In the genomic region with DNA sequence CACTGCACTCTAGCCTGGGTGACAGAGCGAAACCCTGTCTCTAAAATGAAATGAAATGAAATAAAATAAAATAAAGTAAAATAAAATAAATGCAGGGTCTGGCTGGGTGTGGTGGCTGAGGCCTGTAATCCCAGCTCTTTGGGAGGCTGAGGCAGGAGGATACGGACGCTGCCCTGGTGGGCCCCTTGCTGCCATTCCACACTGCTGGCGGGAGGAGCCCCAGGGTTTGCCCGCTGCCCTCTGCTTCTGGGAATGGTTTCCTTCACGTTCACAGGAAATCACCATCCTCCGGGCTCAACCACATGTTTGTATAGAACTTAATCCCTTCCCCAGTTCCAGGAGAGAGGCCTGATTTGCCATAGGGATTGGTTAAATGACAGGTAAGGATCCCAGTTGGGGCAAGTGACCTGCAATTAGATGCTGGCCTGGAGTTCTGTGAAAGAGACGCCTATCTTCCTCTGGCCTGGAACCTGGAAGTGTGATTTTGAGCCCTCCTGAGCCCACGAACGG, we compare ENCODE assay signal across 22 cellular contexts.
"Had no signal": no experiment of that assay in that cellular context is flagged by ENCODE, and none has a peak within 500 bp of the region (broad histone marks: within the 10 kb centered on the region; RNA-seq: fewer than 3 reads in every experiment).

No MANE protein-coding gene starts in this region.

- DNase-seq: activated CD4-positive, alpha-beta T cell treated with anti-CD3 and anti-CD28 coated beads for 48 hours; activated CD4-positive, alpha-beta T cell treated with anti-CD3 and anti-CD28 coated beads, Interleukin-2, amount 50 U/mL, for 48 hours; activated CD4-positive, CD25-positive, alpha-beta regulatory T cell treated with anti-CD3 and anti-CD28 coated beads, Interleukin-2, amount 50 U/mL, for 72 hours; activated CD8-positive, alpha-beta memory T cell treated with anti-CD3 and anti-CD28 coated beads, Interleukin-2, amount 10 ng/mL, durations not matched to agents 7 days and 5 days; activated gamma-delta T cell; activated naive CD4-positive, alpha-beta T cell treated with anti-CD3 and anti-CD28 coated beads for 36 hours; activated T-cell treated with anti-CD3 and anti-CD28 coated beads, Interleukin-2, amount 50 U/mL, for 24 hours; Karpas-422; MM.1S; NCI-H1436; NCI-H1694 treated with DMSO at 0.1 percent for 48 hours; NCI-H2171; NCI-H526; PC-9; SHP77 treated with DMSO at 0.1 percent for 48 hours; T-helper 17 cell; T-helper 9 cell had no signal

- FAIRE-seq: astrocyte, K562 had no signal

- ATAC-seq: activated CD8-positive, alpha-beta memory T cell treated with anti-CD3 and anti-CD28 coated beads, Interleukin-2, amount 10 ng/mL, durations not matched to agents 7 days and 5 days; T-helper 17 cell; WTC11 had no signal

- H3K27ac ChIP-seq: brain microvascular endothelial cell, cardiac muscle cell, PC-9 had no signal

- H3K36me3 ChIP-seq: brain microvascular endothelial cell, cardiac muscle cell had no signal

- H3K4me3 ChIP-seq: cardiac muscle cell, K562, PC-9 had no signal

- H2AFZ ChIP-seq: PC-9 had no signal

- H3K27me3 ChIP-seq: brain microvascular endothelial cell had no signal

- H3K4me2 ChIP-seq: PC-9 had no signal
